Comparison of ENCODE assay signal across 1 cellular context in the genomic region with DNA sequence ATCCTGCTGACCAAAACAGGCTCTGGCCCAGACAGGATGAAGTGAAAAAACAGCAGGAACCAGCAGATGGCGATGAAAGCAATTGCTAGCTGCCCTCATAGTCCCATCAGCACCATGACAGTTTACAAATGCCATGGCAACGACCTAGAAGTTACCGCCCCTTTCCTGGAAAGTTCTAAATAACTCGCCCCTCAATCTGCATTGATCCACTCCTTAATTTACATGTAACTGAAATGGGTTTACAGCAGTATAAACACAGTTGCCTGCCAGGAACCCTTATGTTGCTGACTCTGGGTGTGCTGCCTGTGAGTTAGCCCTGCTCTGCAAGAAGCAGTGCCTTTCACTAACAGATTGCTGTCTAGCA.
TF ChIP-seq lines count a peak whose summit lies in the region.

No MANE protein-coding gene starts in this region.

TF ChIP-seq in SK-N-SH treated with all-trans-retinoic acid at 6 μM for 48 hours, 23 proteins besides CTCF, POLR2A, EP300 and RAD21 (continued from another document):
- TF ChIP-seq, protein P1, sequence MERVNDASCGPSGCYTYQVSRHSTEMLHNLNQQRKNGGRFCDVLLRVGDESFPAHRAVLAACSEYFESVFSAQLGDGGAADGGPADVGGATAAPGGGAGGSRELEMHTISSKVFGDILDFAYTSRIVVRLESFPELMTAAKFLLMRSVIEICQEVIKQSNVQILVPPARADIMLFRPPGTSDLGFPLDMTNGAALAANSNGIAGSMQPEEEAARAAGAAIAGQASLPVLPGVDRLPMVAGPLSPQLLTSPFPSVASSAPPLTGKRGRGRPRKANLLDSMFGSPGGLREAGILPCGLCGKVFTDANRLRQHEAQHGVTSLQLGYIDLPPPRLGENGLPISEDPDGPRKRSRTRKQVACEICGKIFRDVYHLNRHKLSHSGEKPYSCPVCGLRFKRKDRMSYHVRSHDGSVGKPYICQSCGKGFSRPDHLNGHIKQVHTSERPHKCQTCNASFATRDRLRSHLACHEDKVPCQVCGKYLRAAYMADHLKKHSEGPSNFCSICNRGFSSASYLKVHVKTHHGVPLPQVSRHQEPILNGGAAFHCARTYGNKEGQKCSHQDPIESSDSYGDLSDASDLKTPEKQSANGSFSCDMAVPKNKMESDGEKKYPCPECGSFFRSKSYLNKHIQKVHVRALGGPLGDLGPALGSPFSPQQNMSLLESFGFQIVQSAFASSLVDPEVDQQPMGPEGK (CRISPR knock-in tag; IDR thresholded peaks at IDR 0.05; ENCODE audit: borderline replicate concordance), result no peak
- no peak for TF ChIP-seq ZNF70 (CRISPR knock-in tag; IDR thresholded peaks at IDR 0.05)
- TF ChIP-seq ARNTL (CRISPR knock-in tag; IDR thresholded peaks at IDR 0.05; ENCODE audit: borderline replicate concordance, low read depth), result no peak
- no peak for TF ChIP-seq SNAI2 (CRISPR knock-in tag; IDR thresholded peaks at IDR 0.05)
- TF ChIP-seq ESRRG (CRISPR knock-in tag; IDR thresholded peaks at IDR 0.05), result no peak
- no peak for TF ChIP-seq ZFP30 (CRISPR knock-in tag; IDR thresholded peaks at IDR 0.05)
- TF ChIP-seq ZC3H10 (CRISPR knock-in tag; IDR thresholded peaks at IDR 0.05), result no peak
